ENCODE assay signal across 14 cellular contexts in the genomic region with DNA sequence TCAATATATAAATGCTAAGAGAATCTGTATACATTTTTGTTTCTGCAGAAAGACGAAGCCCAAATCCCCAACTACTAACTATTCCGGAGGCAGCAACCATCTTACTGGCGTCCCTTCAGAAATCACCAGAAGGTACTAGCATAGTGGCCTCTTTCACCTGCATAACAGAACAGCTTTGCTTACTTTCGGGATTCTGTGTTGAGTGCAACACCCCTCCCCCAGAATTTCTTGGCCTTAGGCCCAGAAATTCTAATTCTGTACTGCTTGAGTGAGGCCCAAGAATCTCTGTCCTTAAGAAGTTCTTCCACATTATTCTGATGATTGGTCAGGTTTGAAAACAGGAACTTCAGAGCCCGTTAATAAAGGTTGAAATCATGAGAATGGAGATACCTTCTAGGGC. TPM values are rescaled to one million over a fixed set of nuclear protein-coding genes. Genes with fewer than 3 reads are reported as not detected.
A peak's percentile ranks its signal among the peaks of the same experiment; 100 is the strongest.
DNase-seq lines count a peak whose midpoint lies in the region; ATAC-seq and TF ChIP-seq lines count a peak whose summit lies in the region.
"Had no signal": no experiment of that assay in that cellular context is flagged by ENCODE, and none has a peak within 500 bp of the region (broad histone marks: within the 10 kb centered on the region; RNA-seq: fewer than 3 reads in every experiment).

No MANE protein-coding gene starts in this region.

- H3K9me3 Mint-ChIP-seq in T-helper 1 cell treated with Interleukin-12 subunit alpha and Interleukin-12 subunit beta and Interleukin-4 antibody, amounts not matched to agents 30 μg/mL and 1 μg/mL, for 36 hours, result no peaks in the 10 kb centered on the region

- intact Hi-C loops in heart right ventricle (cut with DNase I), result no loop called here
- intact Hi-C loops in psoas muscle (cut with DNase I), result loop anchor here in 1 of 2 donors (5.0 kb wide), 1 partner anchor 153 kb away; no protein-coding TSS in a partner anchor

- peaks cover 44% of the 10 kb centered on the region for H3K27me3 Mint-ChIP-seq in T-helper 1 cell treated with Interleukin-12 subunit alpha and Interleukin-12 subunit beta and Interleukin-4 antibody, amounts not matched to agents 30 μg/mL and 1 μg/mL, for 36 hours (ENCODE audit: low read depth)

- H3K36me3 Mint-ChIP-seq in T-helper 1 cell treated with Interleukin-12 subunit alpha and Interleukin-12 subunit beta and Interleukin-4 antibody, amounts not matched to agents 30 μg/mL and 1 μg/mL, for 36 hours (ENCODE audit: low read depth), result peaks cover 1% of the 10 kb centered on the region

- no peak overlapping the region for H3K27ac Mint-ChIP-seq in T-helper 1 cell treated with Interleukin-12 subunit alpha and Interleukin-12 subunit beta and Interleukin-4 antibody, amounts not matched to agents 30 μg/mL and 1 μg/mL, for 36 hours
- H3K27ac Mint-ChIP-seq: activated CD4-positive, alpha-beta T cell treated with anti-CD3 and anti-CD28 coated beads, Interleukin-2, amount 10 ng/mL, durations not matched to agents 7 days and 5 days had no signal

- WGBS in heart right ventricle, 2 donors, result 45 to 56% methylated on average over 5 of the region's 5 CpGs
- WGBS in psoas muscle, 3 donors, result 42 to 49% (median 46%) methylated on average over 5 of the region's 5 CpGs

- H3K27me3 ChIP-seq in heart right ventricle (peaks cover 0 to 52% (median 0%) of the 10 kb centered on the region in 7 donors), psoas muscle (ENCODE audit: insufficient read depth in 3 of 3, low read length in 2 of 3) (no peaks in the 10 kb centered on the region)

- ATAC-seq in heart right ventricle (peak in 7 of 8 donors; percentile 36 to 78 (median 63)), psoas muscle (peak in 2 of 4 donors; percentile 23 to 38), HG03108 (IDR thresholded peaks at IDR 0.05; ENCODE audit: unreplicated experiment) (no peak)

- H3K9me3 ChIP-seq in heart right ventricle (peaks cover 0 to 7% (median 0%) of the 10 kb centered on the region in 11 donors), psoas muscle (peaks cover 6% of the 10 kb centered on the region)
- H3K9me3 ChIP-seq: Caco-2, tibial artery had no signal

- peak overlapping the region; percentile 67 for H3K4me3 Mint-ChIP-seq in T-helper 1 cell treated with Interleukin-12 subunit alpha and Interleukin-12 subunit beta and Interleukin-4 antibody, amounts not matched to agents 30 μg/mL and 1 μg/mL, for 36 hours

- peaks cover 0 to 25% (median 16%) of the 10 kb centered on the region in 9 donors for H3K4me1 ChIP-seq in heart right ventricle
- peaks cover 20% of the 10 kb centered on the region for H3K4me1 ChIP-seq in psoas muscle

- TF ChIP-seq CTCF in heart right ventricle (IDR thresholded peaks at IDR 0.05), result no peak
- TF ChIP-seq CTCF in psoas muscle (IDR thresholded peaks at IDR 0.05), result no peak

- peaks cover 0 to 6% (median 0%) of the 10 kb centered on the region in 9 donors for H3K36me3 ChIP-seq in heart right ventricle
- no peaks in the 10 kb centered on the region for H3K36me3 ChIP-seq in psoas muscle (ENCODE audit: insufficient read depth in 1 of 2, low read depth in 1 of 2)
- H3K36me3 ChIP-seq: tibial artery had no signal

- DNase-seq in T-helper 1 cell, result no peak
- peak; percentile 86 for DNase-seq in RPMI8226
- peak in 1 of 2 donors; percentile 37 for DNase-seq in heart right ventricle
- no peak for DNase-seq in psoas muscle
- DNase-seq in SIG-M5 (lab: John Stamatoyannopoulos, UW), result no peak
- DNase-seq in foreskin melanocyte, result no peak
- DNase-seq: 8988T; activated CD4-positive, alpha-beta T cell treated with anti-CD3 and anti-CD28 coated beads, Interleukin-2, amount 10 ng/mL, durations not matched to agents 7 days and 5 days; activated effector memory CD4-positive, alpha-beta T cell treated with Interleukin-2 at 50 U/mL for 16 hours; Caco-2; cerebellar nuclear complex; tibial artery had no signal

- H3K27ac ChIP-seq in heart right ventricle (peak overlapping the region in 8 of 10 donors; percentile 5 to 88 (median 83)), psoas muscle (peak overlapping the region; percentile 28)
- H3K27ac ChIP-seq: tibial artery had no signal

- H3K4me3 ChIP-seq in heart right ventricle (peak overlapping the region in 1 of 10 donors; percentile 69), psoas muscle (peak overlapping the region; percentile 87)
- H3K4me3 ChIP-seq: tibial artery had no signal

- H3K4me1 Mint-ChIP-seq in T-helper 1 cell treated with Interleukin-12 subunit alpha and Interleukin-12 subunit beta and Interleukin-4 antibody, amounts not matched to agents 30 μg/mL and 1 μg/mL, for 36 hours (ENCODE audit: low read depth), result peaks cover 8% of the 10 kb centered on the region

RNA-seq across cellular contexts. Expression of a gene that starts 2.9 kb away (rescaled TPM):
- 10 to 100 TPM; 10.1 to 21.5 (median 16.3) TPM for total RNA-seq in heart right ventricle
- 10 to 100 TPM in 1 of 2 donors, 1 to 10 TPM in 1; 1.7 to 11.2 TPM for polyA plus RNA-seq in heart right ventricle
- total RNA-seq in psoas muscle, result 10 to 100 TPM in 1 of 4 donors, 1 to 10 TPM in 2, under 1 TPM in 1; 0.59 to 17.1 (median 3.5) TPM
- polyA plus RNA-seq in psoas muscle, result 1 to 10 TPM in 2 of 3 donors, under 1 TPM in 1; 0.66 to 2.4 (median 2.1) TPM

RNA-seq across cellular contexts. Expression of a gene that starts 27.4 kb away (rescaled TPM):
- 10 to 100 TPM; 12.0 to 25.4 (median 18.8) TPM for total RNA-seq in heart right ventricle
- polyA plus RNA-seq in heart right ventricle, result 10 to 100 TPM; 16.0 to 24.2 TPM
- total RNA-seq in psoas muscle, result 10 to 100 TPM; 14.0 to 30.5 (median 19.9) TPM
- 10 to 100 TPM; 17.8 to 62.2 (median 39.4) TPM for polyA plus RNA-seq in psoas muscle

RNA-seq across cellular contexts. Expression of a gene that starts 27.5 kb away (rescaled TPM):
- total RNA-seq in heart right ventricle (10 to 100 TPM; 18.4 to 40.5 (median 24.6) TPM), psoas muscle (10 to 100 TPM; 13.2 to 16.3 (median 13.5) TPM)
- polyA plus RNA-seq in heart right ventricle (10 to 100 TPM; 11.2 to 14.3 TPM), psoas muscle (10 to 100 TPM in 2 of 3 donors, 1 to 10 TPM in 1; 9.0 to 36.6 (median 12.4) TPM)
